Comparison of ENCODE assay signal across 29 cellular contexts in genomic region chr13:31793246-31793645, GRCh38. TPM values are rescaled to one million over a fixed set of nuclear protein-coding genes. Genes with fewer than 3 reads are reported as not detected.
DNase-seq lines count a peak whose midpoint lies in the region; ATAC-seq and TF ChIP-seq lines count a peak whose summit lies in the region.
"Had no signal": no experiment of that assay in that cellular context is flagged by ENCODE, and none has a peak within 500 bp of the region (broad histone marks: within the 10 kb centered on the region; RNA-seq: fewer than 3 reads in every experiment).

No MANE protein-coding gene starts in this region.

- peaks cover 13% of the 10 kb centered on the region for H3K27me3 Mint-ChIP-seq in activated CD4-positive, alpha-beta T cell treated with anti-CD3 and anti-CD28 coated beads, Interleukin-2, amount 10 ng/mL, durations not matched to agents 7 days and 5 days
- no peaks in the 10 kb centered on the region for H3K27me3 Mint-ChIP-seq in activated CD8-positive, alpha-beta T cell treated with anti-CD3 and anti-CD28 coated beads, Interleukin-2, amount 10 ng/mL, durations not matched to agents 7 days and 5 days (ENCODE audit: low read depth)
- H3K27me3 Mint-ChIP-seq: central memory CD8-positive, alpha-beta T cell had no signal

- TF ChIP-seq CTCF in astrocyte of the spinal cord (IDR thresholded peaks at IDR 0.05; ENCODE audit: low read depth, low read length) (no peak), tibial artery (IDR thresholded peaks at IDR 0.05) (no peak)

- H3K4me3 Mint-ChIP-seq in activated CD4-positive, alpha-beta T cell treated with anti-CD3 and anti-CD28 coated beads, Interleukin-2, amount 10 ng/mL, durations not matched to agents 7 days and 5 days = no peak overlapping the region
- H3K4me3 Mint-ChIP-seq in activated CD8-positive, alpha-beta T cell treated with anti-CD3 and anti-CD28 coated beads, Interleukin-2, amount 10 ng/mL, durations not matched to agents 7 days and 5 days = no peak overlapping the region
- H3K4me3 Mint-ChIP-seq: CD4-positive, CD25-positive, alpha-beta regulatory T cell; central memory CD8-positive, alpha-beta T cell; nephron had no signal

- peaks cover 0 to 5% (median 2%) of the 10 kb centered on the region in 4 donors for H3K4me1 ChIP-seq in tibial artery
- H3K4me1 ChIP-seq: A549, prostate gland, stomach, upper lobe of left lung had no signal

- no peak overlapping the region for H3K27ac Mint-ChIP-seq in activated CD4-positive, alpha-beta T cell treated with anti-CD3 and anti-CD28 coated beads, Interleukin-2, amount 10 ng/mL, durations not matched to agents 7 days and 5 days
- no peak overlapping the region for H3K27ac Mint-ChIP-seq in activated CD8-positive, alpha-beta T cell treated with anti-CD3 and anti-CD28 coated beads, Interleukin-2, amount 10 ng/mL, durations not matched to agents 7 days and 5 days

- ATAC-seq in activated CD8-positive, alpha-beta T cell treated with anti-CD3 and anti-CD28 coated beads, Interleukin-2, amount 10 ng/mL, durations not matched to agents 7 days and 5 days = no peak
- ATAC-seq: A549 had no signal

- no peaks in the 10 kb centered on the region for H3K9me3 ChIP-seq in tibial artery
- H3K9me3 ChIP-seq: A549, prostate gland, stomach, upper lobe of left lung had no signal

- intact Hi-C loops in tibial artery (cut with DNase I; ENCODE audit: low total_unique reads) = no loop called here

- in situ Hi-C loops in astrocyte of the spinal cord (cut with HindIII; ENCODE audit: low sequenced_read_pairs) = no loop called here

- DNase-seq in A172 (ENCODE audit: low spot score) (peak; percentile 49), HCEC 1CT (peak; percentile 81), astrocyte of the spinal cord (ENCODE audit: low read depth, low spot score) (peak; percentile 13), iris pigment epithelial cell (ENCODE audit: low read depth) (peak; percentile 19), NCI-H526 treated with DMSO at 0.1 percent for 48 hours (lab: John Stamatoyannopoulos, UW) (no peak), tibial artery (no peak)
- no peak for DNase-seq in activated CD4-positive, alpha-beta T cell treated with anti-CD3 and anti-CD28 coated beads, Interleukin-2, amount 10 ng/mL, durations not matched to agents 7 days and 5 days
- no peak for DNase-seq in activated CD8-positive, alpha-beta T cell treated with anti-CD3 and anti-CD28 coated beads, Interleukin-2, amount 10 ng/mL, durations not matched to agents 7 days and 5 days
- DNase-seq: activated CD4-positive, alpha-beta T cell treated with anti-CD3 and anti-CD28 coated beads for 4 hours; activated CD8-positive, alpha-beta memory T cell treated with anti-CD3 and anti-CD28 coated beads, Interleukin-2, amount 50 U/mL, for 4 hours; activated effector memory CD4-positive, alpha-beta T cell treated with anti-CD3 and anti-CD28 coated beads, Interleukin-2, amount 50 U/mL, for 16 hours; CD4-positive, CD25-positive, alpha-beta regulatory T cell; DMS 273 treated with DMSO at 0.1 percent for 48 hours; effector CD8-positive, alpha-beta T cell; hypothalamus; NCI-H1105; NCI-H2081 treated with DMSO at 0.1 percent for 48 hours; NCI-H446 treated with DMSO at 0.1 percent for 48 hours; stimulated activated CD4-positive, alpha-beta T cell treated with anti-CD3 and anti-CD28 coated beads, Interleukin-4, amount 100 ng/mL, for 24 hours; stomach; upper lobe of left lung had no signal

- no peaks in the 10 kb centered on the region for H3K36me3 ChIP-seq in tibial artery
- H3K36me3 ChIP-seq: prostate gland, stomach, upper lobe of left lung had no signal

- H3K9me3 Mint-ChIP-seq in activated CD4-positive, alpha-beta T cell treated with anti-CD3 and anti-CD28 coated beads, Interleukin-2, amount 10 ng/mL, durations not matched to agents 7 days and 5 days = no peaks in the 10 kb centered on the region
- H3K9me3 Mint-ChIP-seq in activated CD8-positive, alpha-beta T cell treated with anti-CD3 and anti-CD28 coated beads, Interleukin-2, amount 10 ng/mL, durations not matched to agents 7 days and 5 days (ENCODE audit: insufficient read depth) = no peaks in the 10 kb centered on the region
- H3K9me3 Mint-ChIP-seq: nephron had no signal

- H3K4me1 Mint-ChIP-seq in activated CD4-positive, alpha-beta T cell treated with anti-CD3 and anti-CD28 coated beads, Interleukin-2, amount 10 ng/mL, durations not matched to agents 7 days and 5 days = no peaks in the 10 kb centered on the region
- no peaks in the 10 kb centered on the region for H3K4me1 Mint-ChIP-seq in activated CD8-positive, alpha-beta T cell treated with anti-CD3 and anti-CD28 coated beads, Interleukin-2, amount 10 ng/mL, durations not matched to agents 7 days and 5 days (ENCODE audit: low read depth)
- H3K4me1 Mint-ChIP-seq: CD4-positive, CD25-positive, alpha-beta regulatory T cell; central memory CD8-positive, alpha-beta T cell; nephron had no signal

- H3K4me3 ChIP-seq in astrocyte of the spinal cord (ENCODE audit: low read depth, low read length) (no peak overlapping the region), tibial artery (no peak overlapping the region)
- H3K4me3 ChIP-seq: A549, prostate gland, smooth muscle cell, stomach, upper lobe of left lung had no signal

- peak overlapping the region in 1 of 2 donors; percentile 40 for H3K27ac ChIP-seq in tibial artery
- H3K27ac ChIP-seq: A549, KMS-11, prostate gland, RWPE1, stomach, upper lobe of left lung had no signal

- POLR2A ChIA-PET in activated CD4-positive, alpha-beta T cell treated with anti-CD3 and anti-CD28 coated beads, Interleukin-2, amount 10 ng/mL, durations not matched to agents 7 days and 5 days (lab: Charles Lee) = interaction anchor here (0.7 kb wide), 1 partner anchor 10 kb away, joined by 6 read pairs; no protein-coding TSS in a partner anchor
- POLR2A ChIA-PET in activated CD8-positive, alpha-beta T cell treated with anti-CD3 and anti-CD28 coated beads, Interleukin-2, amount 10 ng/mL, durations not matched to agents 7 days and 5 days (lab: Charles Lee) = no interaction called here

- CTCF ChIA-PET in activated CD4-positive, alpha-beta T cell treated with anti-CD3 and anti-CD28 coated beads, Interleukin-2, amount 10 ng/mL, durations not matched to agents 7 days and 5 days (lab: Charles Lee) = no interaction called here
- CTCF ChIA-PET in activated CD8-positive, alpha-beta T cell treated with anti-CD3 and anti-CD28 coated beads, Interleukin-2, amount 10 ng/mL, durations not matched to agents 7 days and 5 days (lab: Charles Lee) = no interaction called here

- no peaks in the 10 kb centered on the region for H3K36me3 Mint-ChIP-seq in activated CD4-positive, alpha-beta T cell treated with anti-CD3 and anti-CD28 coated beads, Interleukin-2, amount 10 ng/mL, durations not matched to agents 7 days and 5 days (ENCODE audit: low read depth)
- no peaks in the 10 kb centered on the region for H3K36me3 Mint-ChIP-seq in activated CD8-positive, alpha-beta T cell treated with anti-CD3 and anti-CD28 coated beads, Interleukin-2, amount 10 ng/mL, durations not matched to agents 7 days and 5 days (ENCODE audit: low read depth)
- H3K36me3 Mint-ChIP-seq: CD4-positive, CD25-positive, alpha-beta regulatory T cell had no signal

- no peaks in the 10 kb centered on the region for H3K27me3 ChIP-seq in tibial artery
- H3K27me3 ChIP-seq: stomach, upper lobe of left lung had no signal

RNA-seq across cellular contexts. Expression of gene RXFP2, which starts 53.9 kb away (rescaled TPM):
- not detected in 2 replicates for total RNA-seq in A172 (2014; rRNA removed; shearing (Covaris generic))
- total RNA-seq in activated CD4-positive, alpha-beta T cell treated with anti-CD3 and anti-CD28 coated beads, Interleukin-2, amount 10 ng/mL, durations not matched to agents 7 days and 5 days = not detected
- total RNA-seq in activated CD8-positive, alpha-beta T cell treated with anti-CD3 and anti-CD28 coated beads, Interleukin-2, amount 10 ng/mL, durations not matched to agents 7 days and 5 days = not detected
- total RNA-seq: CD4-positive, CD25-positive, alpha-beta regulatory T cell; mesenteric fat pad; prostate gland; smooth muscle cell; stomach; upper lobe of left lung had no signal

Comparison
In these comparisons a context has a peak if more than half of its experiments do, and no peak if none do; other contexts are left out.
1. DNase-seq: peak in A172 (single experiment), HCEC 1CT (single experiment), astrocyte of the spinal cord (single experiment) and iris pigment epithelial cell (single experiment); none in activated CD4-positive, alpha-beta T cell treated with anti-CD3 and anti-CD28 coated beads, Interleukin-2, amount 10 ng/mL, durations not matched to agents 7 days and 5 days (single experiment), activated CD8-positive, alpha-beta T cell treated with anti-CD3 and anti-CD28 coated beads, Interleukin-2, amount 10 ng/mL, durations not matched to agents 7 days and 5 days (single experiment), NCI-H526 treated with DMSO at 0.1 percent for 48 hours (single experiment) and tibial artery (0 of 2).